In genomic region chr13:72221276-72221962, GRCh38 we compare ENCODE assay signal across 8 cellular contexts.
DNase-seq lines count a peak whose midpoint lies in the region; ATAC-seq, FAIRE-seq and TF ChIP-seq lines count a peak whose summit lies in the region.

No MANE protein-coding gene starts in this region.

- TF ChIP-seq CTCF in AG10803 (conservative IDR thresholded peaks at IDR 0.05; ENCODE audit: low read length) (peak; percentile 39), NB4 (IDR thresholded peaks at IDR 0.05; ENCODE audit: low read depth, low read length) (peak; percentile 92), choroid plexus epithelial cell (conservative IDR thresholded peaks at IDR 0.05; ENCODE audit: low read depth, low read length) (peak; percentile 78), pancreas (IDR thresholded peaks at IDR 0.05) (peak; percentile 38 to 65 (median 58))

- H3K36me3 ChIP-seq in pancreas: no peaks in the 10 kb centered on the region

- H3K9me3 ChIP-seq in pancreas: no peaks in the 10 kb centered on the region

- no peak overlapping the region for H3K27ac ChIP-seq in pancreas

- WGBS in pancreas, 2 donors: 50 to 54% methylated on average over 9 of the region's 9 CpGs

- FAIRE-seq in pancreas (lab: Jason Lieb, UNC): no peak

- ATAC-seq in GM21390 (IDR thresholded peaks at IDR 0.05; ENCODE audit: unreplicated experiment) (peak; percentile 68), pancreas (peak; percentile 70 to 91 (median 88))

- no peaks in the 10 kb centered on the region for H3K4me1 ChIP-seq in pancreas

- H3K4me3 ChIP-seq in AG10803 (ENCODE audit: low read length) (no peak overlapping the region), NB4 (ENCODE audit: low read depth, low read length) (no peak overlapping the region), choroid plexus epithelial cell (ENCODE audit: low read depth, low read length) (no peak overlapping the region), pancreas (no peak overlapping the region)

- intact Hi-C loops in pancreas (cut with DNase I): no loop called here

- DNase-seq in AG10803 (ENCODE audit: low read depth) (no peak), NB4 (ENCODE audit: low read depth) (peak; percentile 48), choroid plexus epithelial cell (ENCODE audit: low read depth) (peak; percentile 26), pancreas (peak in 5 of 6 donors; percentile 41 to 78 (median 63)), foreskin melanocyte (no peak), GM19238 (ENCODE audit: insufficient read length, low spot score) (no peak), AG08396 (ENCODE audit: low spot score) (no peak)

- H3K27me3 ChIP-seq in pancreas: no peaks in the 10 kb centered on the region

- no peak for TF ChIP-seq POLR2A in NB4 (IDR thresholded peaks at IDR 0.05; ENCODE audit: extremely low read depth, insufficient read length)

Comparison
In these comparisons a context has a peak if more than half of its experiments do, and no peak if none do; other contexts are left out.
1. DNase-seq: peak in NB4 (single experiment), choroid plexus epithelial cell (single experiment) and pancreas (5 of 6); none in AG10803 (single experiment), foreskin melanocyte (single experiment), GM19238 (single experiment) and AG08396 (single experiment).
2. CTCF ChIP-seq: peak in every context shown above with its lines; median percentile 92 in NB4; 78 in choroid plexus epithelial cell; 58 in pancreas; 39 in AG10803.